19 cellular contexts compared by ENCODE assay signal in the genomic region with DNA sequence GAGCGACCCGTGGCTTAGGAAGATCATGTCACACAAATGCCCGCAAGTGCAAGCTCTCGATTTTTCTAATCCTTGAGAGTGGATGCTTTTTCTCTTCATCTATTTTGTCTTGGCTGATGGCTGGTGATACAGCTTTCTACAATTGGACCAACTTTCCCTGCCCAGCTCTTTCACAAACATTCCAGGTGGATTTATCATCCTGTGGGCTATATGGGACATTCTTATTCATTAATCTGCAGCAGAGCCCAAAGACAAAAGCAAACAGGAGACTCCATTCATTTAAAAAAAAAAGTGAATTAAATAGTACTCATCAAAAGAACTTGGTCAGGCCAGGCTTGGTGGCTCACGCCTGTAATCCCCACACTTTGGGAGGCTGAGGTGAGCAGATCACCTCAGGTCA. TPM values are rescaled to one million over a fixed set of nuclear protein-coding genes. Genes with fewer than 3 reads are reported as not detected.
A peak's percentile ranks its signal among the peaks of the same experiment; 100 is the strongest.
DNase-seq lines count a peak whose midpoint lies in the region; ATAC-seq and TF ChIP-seq lines count a peak whose summit lies in the region.
"Had no signal": no experiment of that assay in that cellular context is flagged by ENCODE, and none has a peak within 500 bp of the region (broad histone marks: within the 10 kb centered on the region; RNA-seq: fewer than 3 reads in every experiment).

No MANE protein-coding gene starts in this region.

- no peak for TF ChIP-seq EP300 in gastroesophageal sphincter (IDR thresholded peaks at IDR 0.05)

- WGBS in gastroesophageal sphincter (ENCODE audit: low coverage in 1 of 2), 2 donors, result 61 to 71% methylated on average over 1 to 5 of the region's 5 CpGs

- H3K4me3 ChIP-seq in DND-41 (ENCODE audit: low read depth in 1 of 2, low read length in 2 of 2) (no peak overlapping the region), astrocyte of the cerebellum (ENCODE audit: low read depth, low read length) (no peak overlapping the region), gastroesophageal sphincter (no peak overlapping the region)
- H3K4me3 ChIP-seq: gastrocnemius medialis, left ventricle myocardium inferior, right lobe of liver had no signal

- H3K4me1 ChIP-seq in DND-41 (ENCODE audit: insufficient read depth, low read length), result peaks cover 35% of the 10 kb centered on the region
- H3K4me1 ChIP-seq in gastroesophageal sphincter, result no peaks in the 10 kb centered on the region
- H3K4me1 ChIP-seq: gastrocnemius medialis, right lobe of liver had no signal

- intact Hi-C loops in left colon (cut with DNase I, micrococcal nuclease), result loop anchor here in 1 of 2 donors (10.0 kb wide), 1 partner anchor 325 kb away; no protein-coding TSS in a partner anchor

- H3K9ac ChIP-seq in DND-41 (ENCODE audit: low read depth, low read length), result no peak overlapping the region

- no peaks in the 10 kb centered on the region for H3K36me3 ChIP-seq in DND-41 (ENCODE audit: insufficient read depth, low read length)
- H3K36me3 ChIP-seq in gastroesophageal sphincter, result no peaks in the 10 kb centered on the region
- H3K36me3 ChIP-seq: gastrocnemius medialis, left ventricle myocardium inferior, right lobe of liver had no signal

- H3K4me2 ChIP-seq in DND-41 (ENCODE audit: insufficient read depth, low read length), result no peak overlapping the region

- TF ChIP-seq POLR2A in gastroesophageal sphincter (IDR thresholded peaks at IDR 0.05), result no peak

- ATAC-seq in DND-41 (ENCODE audit: insufficient read depth, low read depth) (no peak), gastroesophageal sphincter (no peak), left colon (no peak)
- ATAC-seq: activated CD4-positive, alpha-beta T cell treated with anti-CD3 and anti-CD28 coated beads for 36 hours; gastrocnemius medialis; right lobe of liver had no signal

- in situ Hi-C loops in astrocyte of the cerebellum (cut with HindIII; ENCODE audit: low sequenced_read_pairs), result no loop called here

- no peak overlapping the region for H2AFZ ChIP-seq in DND-41 (ENCODE audit: low read depth, low read length)

- DNase-seq in DND-41 (no peak), LoVo (ENCODE audit: low spot score) (peak; percentile 53), astrocyte of the cerebellum (ENCODE audit: low read depth) (peak; percentile 23), kidney tubule cell (ENCODE audit: low spot score) (peak; percentile 86), left colon (no peak), amygdala (lab: John Stamatoyannopoulos, UW) (no peak), SIG-M5 treated with dmso at 0.1 percent for 504 hours (lab: John Stamatoyannopoulos, UW; ENCODE audit: unreplicated experiment) (no peak)
- DNase-seq: activated CD4-positive, alpha-beta T cell treated with anti-CD3 and anti-CD28 coated beads for 36 hours; activated CD8-positive, alpha-beta memory T cell treated with anti-CD3 and anti-CD28 coated beads, Interleukin-2, amount 50 U/mL, for 4 hours; activated gamma-delta T cell treated with Interleukin-2 at 50 U/mL for 16 hours; anterior cingulate cortex; cortex of kidney; gastrocnemius medialis; left ventricle myocardium inferior; NCI-H82; occipital lobe; right lobe of liver; stimulated activated naive CD4-positive, alpha-beta T cell had no signal

- H3K27me3 ChIP-seq in DND-41 (ENCODE audit: insufficient read depth, low read length, poor library complexity) (no peaks in the 10 kb centered on the region), gastroesophageal sphincter (peaks cover 4% of the 10 kb centered on the region)
- H3K27me3 ChIP-seq: gastrocnemius medialis, right lobe of liver had no signal

- no peak for TF ChIP-seq CTCF in DND-41 (IDR thresholded peaks at IDR 0.05; ENCODE audit: borderline replicate concordance, extremely low read depth, low read length, poor library complexity, severe bottlenecking)
- TF ChIP-seq CTCF in astrocyte of the cerebellum (IDR thresholded peaks at IDR 0.05; ENCODE audit: low read depth, low read length, missing control alignments), result no peak
- no peak for TF ChIP-seq CTCF in gastroesophageal sphincter (IDR thresholded peaks at IDR 0.05)

- no peaks in the 10 kb centered on the region for H3K79me2 ChIP-seq in DND-41 (ENCODE audit: insufficient read depth, low read length)

- H3K9me3 ChIP-seq in DND-41 (ENCODE audit: insufficient read depth, low read length, severe bottlenecking) (no peaks in the 10 kb centered on the region), gastroesophageal sphincter (no peaks in the 10 kb centered on the region)
- H3K9me3 ChIP-seq: gastrocnemius medialis, left ventricle myocardium inferior, right lobe of liver had no signal

- H4K20me1 ChIP-seq in DND-41 (ENCODE audit: insufficient read depth, low read length), result no peaks in the 10 kb centered on the region

- H3K27ac ChIP-seq in DND-41 (ENCODE audit: low read length) (peak overlapping the region; percentile 78; the same call in 1 of the 2 replicates), gastroesophageal sphincter (no peak overlapping the region)
- H3K27ac ChIP-seq: gastrocnemius medialis, left ventricle myocardium inferior, right lobe of liver had no signal

RNA-seq across cellular contexts. Expression of gene TSEN2, which starts 14.2 kb away (rescaled TPM):
- total RNA-seq in gastroesophageal sphincter (10 to 100 TPM; 16.1 to 26.7 (median 21.4) TPM), left colon (10 to 100 TPM; 17.7 to 18.4 TPM)

Comparison
In these comparisons a context has a peak if more than half of its experiments do, and no peak if none do; other contexts are left out.
1. DNase-seq: peak in LoVo (single experiment), astrocyte of the cerebellum (single experiment) and kidney tubule cell (single experiment); none in DND-41 (single experiment), left colon (0 of 2), amygdala (0 of 56) and SIG-M5 treated with dmso at 0.1 percent for 504 hours (single experiment).